In the genomic region with DNA sequence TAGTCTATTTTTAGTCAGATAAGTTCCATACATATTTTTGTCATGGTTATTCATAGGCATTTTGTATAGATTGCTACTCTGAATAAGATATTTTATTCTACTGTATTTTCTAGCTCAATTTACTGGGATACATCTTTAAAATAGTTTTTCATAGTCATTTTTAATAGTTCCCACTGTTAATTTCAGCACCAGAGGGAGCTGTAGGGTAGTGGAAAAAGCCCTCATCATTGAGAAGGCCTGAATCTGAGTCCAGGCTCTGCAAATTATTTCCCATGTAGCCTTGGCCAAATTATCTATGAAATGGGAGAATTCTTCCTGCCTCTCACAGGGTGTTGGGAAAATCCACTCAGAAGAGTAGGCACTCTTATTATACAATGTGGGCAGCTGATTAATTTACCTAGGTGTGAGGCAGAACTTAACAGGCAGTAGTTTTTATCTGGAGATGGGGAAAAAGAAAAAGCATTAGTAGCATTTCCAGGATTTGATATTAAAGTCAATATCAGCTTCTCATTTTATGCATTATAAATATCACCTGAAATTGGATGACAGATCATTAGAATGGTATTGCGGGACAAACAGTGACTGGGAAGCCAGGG, we compare ENCODE assay signal across 8 cellular contexts.
A peak's percentile ranks its signal among the peaks of the same experiment; 100 is the strongest.
DNase-seq lines count a peak whose midpoint lies in the region; ATAC-seq and TF ChIP-seq lines count a peak whose summit lies in the region.

No MANE protein-coding gene starts in this region.

- H3K27ac Mint-ChIP-seq in activated T-cell treated with anti-CD3 and anti-CD28 coated beads, Interleukin-2, amount 50 U/mL, for 72 hours, result no peak overlapping the region

- H3K27me3 ChIP-seq in breast epithelium, result no peaks in the 10 kb centered on the region
- H3K27me3 ChIP-seq in lower lobe of right lung (ENCODE audit: low read depth), result no peaks in the 10 kb centered on the region

- H3K27me3 Mint-ChIP-seq in activated T-cell treated with anti-CD3 and anti-CD28 coated beads, Interleukin-2, amount 50 U/mL, for 72 hours (ENCODE audit: low read depth), result no peaks in the 10 kb centered on the region

- H3K27ac ChIP-seq in breast epithelium (no peak overlapping the region), lower lobe of right lung (no peak overlapping the region)

- H3K36me3 ChIP-seq in breast epithelium (no peaks in the 10 kb centered on the region), lower lobe of right lung (no peaks in the 10 kb centered on the region)

- H3K9me3 ChIP-seq in breast epithelium (no peaks in the 10 kb centered on the region), lower lobe of right lung (no peaks in the 10 kb centered on the region)

- no peaks in the 10 kb centered on the region for H3K9me3 Mint-ChIP-seq in activated T-cell treated with anti-CD3 and anti-CD28 coated beads, Interleukin-2, amount 50 U/mL, for 72 hours

- DNase-seq in DMS153 (lab: John Stamatoyannopoulos, UW) (peak; percentile 13), DMS153 treated with DMSO at 0.1 percent for 48 hours (lab: John Stamatoyannopoulos, UW; ENCODE audit: unreplicated experiment) (no peak), NCI-H2081 (lab: John Stamatoyannopoulos, UW) (peak; percentile 50 to 69), breast epithelium (ENCODE audit: low spot score in 2 of 2) (no peak), lower lobe of right lung (no peak)
- no peak for DNase-seq in activated T-cell treated with anti-CD3 and anti-CD28 coated beads, Interleukin-2, amount 50 U/mL, for 72 hours
- DNase-seq in stimulated activated CD4-positive, alpha-beta T cell treated with anti-CD3 and anti-CD28 coated beads, Interleukin-1b, Interleukin-23, amount 100 ng/mL, for 48 hours, result no peak

- TF ChIP-seq POLR2A in breast epithelium (IDR thresholded peaks at IDR 0.05), result no peak

- peak; percentile 14 to 56 (median 49) for TF ChIP-seq CTCF in breast epithelium (IDR thresholded peaks at IDR 0.05)
- TF ChIP-seq CTCF in lower lobe of right lung (IDR thresholded peaks at IDR 0.05), result peak; percentile 50

- no peak overlapping the region for H3K4me3 Mint-ChIP-seq in activated T-cell treated with anti-CD3 and anti-CD28 coated beads, Interleukin-2, amount 50 U/mL, for 72 hours

- no peaks in the 10 kb centered on the region for H3K36me3 Mint-ChIP-seq in activated T-cell treated with anti-CD3 and anti-CD28 coated beads, Interleukin-2, amount 50 U/mL, for 72 hours (ENCODE audit: insufficient read depth in 2 of 2)

- H3K4me3 ChIP-seq in breast epithelium (no peak overlapping the region), lower lobe of right lung (no peak overlapping the region)

- intact Hi-C loops in breast epithelium (cut with DNase I; ENCODE audit: low total_unique reads) (no loop called here), lower lobe of right lung (cut with DNase I) (no loop called here)

- no peaks in the 10 kb centered on the region for H3K4me1 ChIP-seq in breast epithelium
- H3K4me1 ChIP-seq in lower lobe of right lung, result no peaks in the 10 kb centered on the region

- H3K4me1 Mint-ChIP-seq in activated T-cell treated with anti-CD3 and anti-CD28 coated beads, Interleukin-2, amount 50 U/mL, for 72 hours (ENCODE audit: low read depth), result no peaks in the 10 kb centered on the region

- ATAC-seq in lower lobe of right lung, result no peak
- no peak for ATAC-seq in activated T-cell treated with anti-CD3 and anti-CD28 coated beads, Interleukin-2, amount 50 U/mL, for 72 hours (replicated peaks in 1 of 2)
- ATAC-seq in GM18861 (IDR thresholded peaks at IDR 0.05; ENCODE audit: unreplicated experiment), result no peak

Comparison
In these comparisons a context has a peak if more than half of its experiments do, and no peak if none do; other contexts are left out.
1. DNase-seq: peak in DMS153 (single experiment) and NCI-H2081 (2 of 2); none in DMS153 treated with DMSO at 0.1 percent for 48 hours (single experiment), breast epithelium (0 of 2), lower lobe of right lung (single experiment), activated T-cell treated with anti-CD3 and anti-CD28 coated beads, Interleukin-2, amount 50 U/mL, for 72 hours (0 of 2) and stimulated activated CD4-positive, alpha-beta T cell treated with anti-CD3 and anti-CD28 coated beads, Interleukin-1b, Interleukin-23, amount 100 ng/mL, for 48 hours (single experiment).